16 cellular contexts compared by ENCODE assay signal in genomic region chr9:89374176-89374575, GRCh38. TPM values are rescaled to one million over a fixed set of nuclear protein-coding genes. Genes with fewer than 3 reads are reported as not detected.
DNase-seq lines count a peak whose midpoint lies in the region; ATAC-seq and TF ChIP-seq lines count a peak whose summit lies in the region.
"Had no signal": no experiment of that assay in that cellular context is flagged by ENCODE, and none has a peak within 500 bp of the region (broad histone marks: within the 10 kb centered on the region; RNA-seq: fewer than 3 reads in every experiment).

No MANE protein-coding gene starts in this region.

- no peak for DNase-seq in activated CD4-positive, alpha-beta T cell treated with anti-CD3 and anti-CD28 coated beads, Interleukin-2, amount 10 ng/mL, durations not matched to agents 24 days and 14 days
- DNase-seq in activated CD4-positive, alpha-beta T cell treated with anti-CD3 and anti-CD28 coated beads, Interleukin-2, amount 50 U/mL, for 1 hour: no peak
- DNase-seq in Kasumi-1 (lab: John Stamatoyannopoulos, UW): peak; percentile 9 to 33
- no peak for DNase-seq in activated naive CD8-positive, alpha-beta T cell treated with anti-CD3 and anti-CD28 coated beads for 36 hours
- no peak for DNase-seq in neuronal stem cell (ENCODE audit: low spot score)
- DNase-seq in body of pancreas: no peak
- DNase-seq in NCI-H1436 (lab: John Stamatoyannopoulos, UW): no peak
- DNase-seq: activated CD4-positive, CD25-positive, alpha-beta regulatory T cell; activated gamma-delta T cell treated with Interleukin-2 at 50 U/mL for 16 hours; colonic mucosa; esophagus squamous epithelium; NCI-H1930; NCI-H82; SHP77 treated with DMSO at 0.1 percent for 48 hours had no signal

- H3K27ac ChIP-seq in neuronal stem cell (replicated peaks; ENCODE audit: low read length) (no peak overlapping the region), body of pancreas (no peak overlapping the region)
- H3K27ac ChIP-seq: colonic mucosa, esophagus squamous epithelium had no signal

- no peak overlapping the region for H2BK120ac ChIP-seq in neuronal stem cell (ENCODE audit: low read depth, low read length)

- H3K23ac ChIP-seq in neuronal stem cell (ENCODE audit: low read depth, low read length, poor library complexity): peak overlapping the region; percentile 36

- TF ChIP-seq CTCF in body of pancreas (IDR thresholded peaks at IDR 0.05): no peak

- H3K27me3 Mint-ChIP-seq in activated CD4-positive, alpha-beta T cell treated with anti-CD3 and anti-CD28 coated beads, Interleukin-2, amount 10 ng/mL, durations not matched to agents 24 days and 14 days: no peaks in the 10 kb centered on the region
- no peaks in the 10 kb centered on the region for H3K27me3 Mint-ChIP-seq in activated naive CD8-positive, alpha-beta T cell treated with anti-CD3 and anti-CD28 coated beads for 36 hours
- H3K27me3 Mint-ChIP-seq: memory B cell had no signal

- H4K8ac ChIP-seq in neuronal stem cell (ENCODE audit: low read depth, low read length): no peak overlapping the region

- H3K18ac ChIP-seq in neuronal stem cell (ENCODE audit: low read length): no peak overlapping the region

- H3K9me3 Mint-ChIP-seq in activated CD4-positive, alpha-beta T cell treated with anti-CD3 and anti-CD28 coated beads, Interleukin-2, amount 10 ng/mL, durations not matched to agents 24 days and 14 days: no peaks in the 10 kb centered on the region
- H3K9me3 Mint-ChIP-seq in activated naive CD8-positive, alpha-beta T cell treated with anti-CD3 and anti-CD28 coated beads for 36 hours: no peaks in the 10 kb centered on the region
- H3K9me3 Mint-ChIP-seq: memory B cell had no signal

- H3K4me3 ChIP-seq in neuronal stem cell (ENCODE audit: low read length in 2 of 2) (no peak overlapping the region), body of pancreas (no peak overlapping the region)
- H3K4me3 ChIP-seq: colonic mucosa, esophagus squamous epithelium had no signal

- no peak overlapping the region for H2BK12ac ChIP-seq in neuronal stem cell (ENCODE audit: low read length)

- no CpG with 5 or more reads among the region's 4 CpGs for WGBS in neuronal stem cell (ENCODE audit: extremely low coverage in 2 of 2, insufficient read length in 2 of 2, insufficient replicate concordance in 1 of 2), 2 donors
- WGBS in body of pancreas, 2 donors: 83 to 84% methylated on average over 3 to 4 of the region's 4 CpGs

- H3K4me1 ChIP-seq in neuronal stem cell (ENCODE audit: control insufficient read depth in 2 of 2, insufficient read depth in 1 of 2, low read depth in 1 of 2, low read length in 2 of 2): peaks cover 0 to 3% of the 10 kb centered on the region in 2 donors
- H3K4me1 ChIP-seq in body of pancreas: no peaks in the 10 kb centered on the region
- H3K4me1 ChIP-seq: colonic mucosa had no signal

- H3K4me1 Mint-ChIP-seq in activated CD4-positive, alpha-beta T cell treated with anti-CD3 and anti-CD28 coated beads, Interleukin-2, amount 10 ng/mL, durations not matched to agents 24 days and 14 days: peaks cover 31% of the 10 kb centered on the region
- peaks cover 16% of the 10 kb centered on the region for H3K4me1 Mint-ChIP-seq in activated naive CD8-positive, alpha-beta T cell treated with anti-CD3 and anti-CD28 coated beads for 36 hours

- H2BK5ac ChIP-seq in neuronal stem cell (ENCODE audit: low read length): no peak overlapping the region

- no peak overlapping the region for H3K14ac ChIP-seq in neuronal stem cell (ENCODE audit: low read length)

- TF ChIP-seq POLR2A in body of pancreas (IDR thresholded peaks at IDR 0.05): no peak

- H3K27ac Mint-ChIP-seq in activated CD4-positive, alpha-beta T cell treated with anti-CD3 and anti-CD28 coated beads, Interleukin-2, amount 10 ng/mL, durations not matched to agents 24 days and 14 days: peak overlapping the region; percentile 79
- H3K27ac Mint-ChIP-seq in activated naive CD8-positive, alpha-beta T cell treated with anti-CD3 and anti-CD28 coated beads for 36 hours: peak overlapping the region; percentile 73

- no peak overlapping the region for H3K4me2 ChIP-seq in neuronal stem cell (ENCODE audit: insufficient read depth, low read length, poor library complexity, severe bottlenecking)

- H3K4ac ChIP-seq in neuronal stem cell (ENCODE audit: low read length): no peak overlapping the region

- H3K36me3 ChIP-seq in neuronal stem cell (replicated peaks in 1 of 2; ENCODE audit: control insufficient read depth in 2 of 2, insufficient read depth in 2 of 2, low read length in 2 of 2) (peaks cover 0 to 11% of the 10 kb centered on the region in 2 donors), body of pancreas (replicated peaks in 1 of 2; ENCODE audit: insufficient read depth in 1 of 2, low read depth in 2 of 2) (no peaks in the 10 kb centered on the region)
- H3K36me3 ChIP-seq: colonic mucosa had no signal

- ATAC-seq in body of pancreas (no peak), GM18873 (IDR thresholded peaks at IDR 0.05; ENCODE audit: low FRiP score, unreplicated experiment) (no peak)

- H4K91ac ChIP-seq in neuronal stem cell (ENCODE audit: low read depth, low read length, poor library complexity): no peak overlapping the region

- H2BK15ac ChIP-seq in neuronal stem cell (ENCODE audit: low read length): no peak overlapping the region

- no peaks in the 10 kb centered on the region for H3K27me3 ChIP-seq in neuronal stem cell (ENCODE audit: control insufficient read depth in 3 of 3, insufficient read depth in 3 of 3, low read depth in 1 of 3, low read length in 3 of 3)
- H3K27me3 ChIP-seq in body of pancreas: no peaks in the 10 kb centered on the region
- H3K27me3 ChIP-seq: colonic mucosa, esophagus squamous epithelium had no signal

- H3K9ac ChIP-seq in neuronal stem cell (ENCODE audit: low read depth, low read length, poor library complexity): no peak overlapping the region

- no peak overlapping the region for H3K4me3 Mint-ChIP-seq in activated CD4-positive, alpha-beta T cell treated with anti-CD3 and anti-CD28 coated beads, Interleukin-2, amount 10 ng/mL, durations not matched to agents 24 days and 14 days
- H3K4me3 Mint-ChIP-seq in activated naive CD8-positive, alpha-beta T cell treated with anti-CD3 and anti-CD28 coated beads for 36 hours: no peak overlapping the region
- H3K4me3 Mint-ChIP-seq: memory B cell had no signal

- H3K36me3 Mint-ChIP-seq in activated CD4-positive, alpha-beta T cell treated with anti-CD3 and anti-CD28 coated beads, Interleukin-2, amount 10 ng/mL, durations not matched to agents 24 days and 14 days (ENCODE audit: low read depth): peaks cover 35% of the 10 kb centered on the region
- H3K36me3 Mint-ChIP-seq in activated naive CD8-positive, alpha-beta T cell treated with anti-CD3 and anti-CD28 coated beads for 36 hours: peaks cover 21% of the 10 kb centered on the region

- intact Hi-C loops in activated CD4-positive, alpha-beta T cell treated with anti-CD3 and anti-CD28 coated beads, Interleukin-2, amount 10 ng/mL, durations not matched to agents 24 days and 14 days (cut with micrococcal nuclease): no loop called here
- intact Hi-C loops in body of pancreas (cut with DNase I): no loop called here

- H3K9me3 ChIP-seq in neuronal stem cell (replicated peaks in 1 of 2; ENCODE audit: control insufficient read depth in 2 of 2, insufficient read depth in 1 of 2, low read depth in 1 of 2, low read length in 2 of 2) (peaks cover 0 to 7% of the 10 kb centered on the region in 2 donors), body of pancreas (no peaks in the 10 kb centered on the region)
- H3K9me3 ChIP-seq: colonic mucosa, esophagus squamous epithelium had no signal

- H2AFZ ChIP-seq in neuronal stem cell (ENCODE audit: low read length): no peak overlapping the region

- H2AK5ac ChIP-seq in neuronal stem cell (ENCODE audit: low read depth, low read length): no peak overlapping the region

- H3K79me1 ChIP-seq in neuronal stem cell (ENCODE audit: low read depth, low read length): peaks cover 1% of the 10 kb centered on the region

RNA-seq across cellular contexts. Expression of gene SECISBP2, which starts 55.9 kb away (rescaled TPM):
- 48.6 and 50.7 TPM in 2 replicates for total RNA-seq in activated CD4-positive, alpha-beta T cell treated with anti-CD3 and anti-CD28 coated beads, Interleukin-2, amount 10 ng/mL, durations not matched to agents 24 days and 14 days
- 10 to 100 TPM; 27.3 to 34.7 TPM for total RNA-seq in activated naive CD8-positive, alpha-beta T cell treated with anti-CD3 and anti-CD28 coated beads for 36 hours
- 75.3 TPM for polyA plus RNA-seq in neuronal stem cell (2013, experiment 1 of 2)
- 79.8 TPM for polyA plus RNA-seq in neuronal stem cell (2013, experiment 2 of 2)
- total RNA-seq in body of pancreas: 10 to 100 TPM; 54.7 to 65.6 TPM

Comparison
In these comparisons a context has a peak if more than half of its experiments do, and no peak if none do; other contexts are left out.
1. DNase-seq: peak in Kasumi-1 (2 of 2); none in activated CD4-positive, alpha-beta T cell treated with anti-CD3 and anti-CD28 coated beads, Interleukin-2, amount 10 ng/mL, durations not matched to agents 24 days and 14 days (single experiment), activated CD4-positive, alpha-beta T cell treated with anti-CD3 and anti-CD28 coated beads, Interleukin-2, amount 50 U/mL, for 1 hour (single experiment), activated naive CD8-positive, alpha-beta T cell treated with anti-CD3 and anti-CD28 coated beads for 36 hours (single experiment), neuronal stem cell (single experiment), body of pancreas (0 of 4) and NCI-H1436 (single experiment).